In genomic region chr2:39247512-39247911, GRCh38 we compare ENCODE assay signal across 14 cellular contexts. TPM values are rescaled to one million over a fixed set of nuclear protein-coding genes. Genes with fewer than 3 reads are reported as not detected.
"Had no signal": no experiment of that assay in that cellular context is flagged by ENCODE, and none has a peak within 500 bp of the region (broad histone marks: within the 10 kb centered on the region; RNA-seq: fewer than 3 reads in every experiment).

No MANE protein-coding gene starts in this region.

- H3K4me1 ChIP-seq: breast epithelium, thyroid gland had no signal

- H3K27ac ChIP-seq: breast epithelium, thyroid gland had no signal

- H3K27me3 ChIP-seq: breast epithelium, thyroid gland had no signal

- H3K4me3 ChIP-seq: breast epithelium, thyroid gland had no signal

- DNase-seq: activated CD4-positive, alpha-beta T cell treated with anti-CD3 and anti-CD28 coated beads for 4 hours; activated CD8-positive, alpha-beta memory T cell treated with anti-CD3 and anti-CD28 coated beads, Interleukin-2, amount 50 U/mL, for 4 hours; activated CD8-positive, alpha-beta T cell treated with anti-CD3 and anti-CD28 coated beads for 36 hours; activated naive CD8-positive, alpha-beta T cell treated with anti-CD3 and anti-CD28 coated beads, Interleukin-2, amount 10 ng/mL, durations not matched to agents 7 days and 5 days; activated T-cell treated with anti-CD3 and anti-CD28 coated beads, Interleukin-2, amount 50 U/mL, for 72 hours; anterior cingulate cortex; glutamatergic neuron; immature natural killer cell; naive thymus-derived CD4-positive, alpha-beta T cell; retina; small intestine; thyroid gland had no signal

- H3K9me3 ChIP-seq: breast epithelium, thyroid gland had no signal

RNA-seq across cellular contexts. Expression of gene CDKL4, which starts 3.7 kb away (rescaled TPM):
- total RNA-seq: mononuclear cell had no signal
